11 cellular contexts compared by ENCODE assay signal in the genomic region with DNA sequence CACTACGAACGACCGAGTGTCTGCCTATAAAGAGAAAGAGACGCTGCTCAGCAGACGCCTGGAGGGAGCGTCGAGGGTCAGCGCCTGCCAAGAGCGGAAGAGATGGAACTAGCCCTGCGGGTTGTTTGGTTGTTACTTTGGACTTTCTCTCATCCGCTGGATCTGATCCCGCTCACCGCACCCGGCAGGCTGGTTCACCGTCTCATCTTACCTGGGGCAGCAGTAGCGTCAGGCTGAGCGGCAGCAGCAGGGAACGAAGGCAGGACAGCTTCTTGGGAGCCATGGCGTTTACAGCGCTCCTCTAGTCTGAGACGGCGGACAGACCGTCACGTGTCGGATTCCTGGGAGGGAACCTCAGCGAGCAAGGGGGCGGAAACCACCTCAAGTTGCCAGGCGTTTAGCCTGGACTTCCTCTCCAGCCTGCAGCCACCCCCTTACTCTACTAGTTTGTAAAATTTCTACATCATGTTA. TPM values are rescaled to one million over a fixed set of nuclear protein-coding genes. Genes with fewer than 3 reads are reported as not detected.
DNase-seq lines count a peak whose midpoint lies in the region; ATAC-seq, FAIRE-seq and TF ChIP-seq lines count a peak whose summit lies in the region.
"Had no signal": no experiment of that assay in that cellular context is flagged by ENCODE, and none has a peak within 500 bp of the region (broad histone marks: within the 10 kb centered on the region; RNA-seq: fewer than 3 reads in every experiment).

No MANE protein-coding gene starts in this region.

- peak overlapping the region; percentile 44 for H2AFZ ChIP-seq in endothelial cell of umbilical vein (ENCODE audit: low read depth, low read length)
- H2AFZ ChIP-seq: GM23248 had no signal

- H3K79me2 ChIP-seq in endothelial cell of umbilical vein (ENCODE audit: control insufficient read depth, insufficient read depth, low read length) = peaks cover 15% of the 10 kb centered on the region

- no peaks in the 10 kb centered on the region for H3K9me1 ChIP-seq in endothelial cell of umbilical vein (replicated peaks; ENCODE audit: control insufficient read depth, extremely low read depth, insufficient read depth, low read length)

- FAIRE-seq in endothelial cell of umbilical vein (lab: Jason Lieb, UNC) (no peak), D721Med (lab: Jason Lieb, UNC) (no peak)
- FAIRE-seq: GM18507 had no signal

- CTCF ChIA-PET in endothelial cell of umbilical vein (lab: Charles Lee) = interaction anchor here (1.8 kb wide), 1 partner anchor 13 kb away, joined by 5 read pairs; the partner anchor contains the start of genes ANKZF1 and ATG9A

- ATAC-seq in natural killer cell (no peak), HG02885 (IDR thresholded peaks at IDR 0.05; ENCODE audit: poor library complexity, unreplicated experiment) (no peak)
- no peak for ATAC-seq in natural killer cell treated with Interleukin-12 subunit alpha and Interleukin-12 subunit beta and Interleukin-15 and Interleukin-18, amount 100 ng/mL, for 72 hours

- H3K9me3 ChIP-seq in endothelial cell of umbilical vein (replicated peaks; ENCODE audit: control insufficient read depth, insufficient read depth, low read length) = no peaks in the 10 kb centered on the region

- H3K27ac ChIP-seq in endothelial cell of umbilical vein (ENCODE audit: insufficient read depth, low read depth, low read length) = no peak overlapping the region
- H3K27ac ChIP-seq: coronary artery, GM23248 had no signal

- H3K27ac Mint-ChIP-seq in natural killer cell = peak overlapping the region; percentile 46 to 98
- peak overlapping the region in 1 of 2 donors; percentile 78 for H3K27ac Mint-ChIP-seq in natural killer cell treated with Interleukin-12 subunit alpha and Interleukin-12 subunit beta and Interleukin-15 and Interleukin-18, amount 100 ng/mL, for 72 hours
- peak overlapping the region; percentile 85 for H3K27ac Mint-ChIP-seq in nephron progenitor cell

- TF ChIP-seq POLR2A in endothelial cell of umbilical vein (IDR thresholded peaks at IDR 0.05; ENCODE audit: low read depth, low read length) = no peak

- dilution Hi-C loops in endothelial cell of umbilical vein (cut with MboI; ENCODE audit: extremely low pct_ligation_motif_present, low sequenced_read_pairs) = no loop called here

- H3K36me3 Mint-ChIP-seq in natural killer cell (no peaks in the 10 kb centered on the region), nephron progenitor cell (ENCODE audit: low read depth) (peaks cover 4% of the 10 kb centered on the region)
- no peaks in the 10 kb centered on the region for H3K36me3 Mint-ChIP-seq in natural killer cell treated with Interleukin-12 subunit alpha and Interleukin-12 subunit beta and Interleukin-15 and Interleukin-18, amount 100 ng/mL, for 72 hours

- no peaks in the 10 kb centered on the region for H3K27me3 ChIP-seq in endothelial cell of umbilical vein (ENCODE audit: control insufficient read depth in 2 of 2, insufficient read depth in 2 of 2, low read length in 2 of 2)

- no TSS peak for BruUV-seq in endothelial cell of umbilical vein (replicated peaks; lab: Mats Ljungman, UMichigan)

- peaks cover 25 to 40% of the 10 kb centered on the region in 2 donors for H3K4me1 Mint-ChIP-seq in natural killer cell
- H3K4me1 Mint-ChIP-seq in natural killer cell treated with Interleukin-12 subunit alpha and Interleukin-12 subunit beta and Interleukin-15 and Interleukin-18, amount 100 ng/mL, for 72 hours (ENCODE audit: low read depth in 2 of 2) = peaks cover 32 to 33% of the 10 kb centered on the region in 2 donors
- peaks cover 41% of the 10 kb centered on the region for H3K4me1 Mint-ChIP-seq in nephron progenitor cell

- H3K9ac ChIP-seq in endothelial cell of umbilical vein (replicated peaks; ENCODE audit: extremely low read depth, insufficient read depth, low read length) = no peak overlapping the region
- H3K9ac ChIP-seq: GM23248 had no signal

- H3K36me3 ChIP-seq in endothelial cell of umbilical vein (ENCODE audit: control insufficient read depth in 2 of 2, extremely low read depth in 1 of 2, insufficient read depth in 2 of 2, low read length in 2 of 2) = peaks cover 2% of the 10 kb centered on the region in 2 experiments

- H3K4me3 ChIP-seq in endothelial cell of umbilical vein (replicated peaks in 1 of 3; ENCODE audit: insufficient read depth in 1 of 3, low read depth in 1 of 3, low read length in 3 of 3) = peak overlapping the region in 1 of 3 experiments; percentile 19
- H3K4me3 ChIP-seq: coronary artery, GM23248 had no signal

- intact Hi-C loops in natural killer cell (cut with micrococcal nuclease) = no loop called here
- intact Hi-C loops in endothelial cell of umbilical vein (cut with micrococcal nuclease) = no loop called here

- H3K9me3 Mint-ChIP-seq in natural killer cell = no peaks in the 10 kb centered on the region
- no peaks in the 10 kb centered on the region for H3K9me3 Mint-ChIP-seq in natural killer cell treated with Interleukin-12 subunit alpha and Interleukin-12 subunit beta and Interleukin-15 and Interleukin-18, amount 100 ng/mL, for 72 hours
- no peaks in the 10 kb centered on the region for H3K9me3 Mint-ChIP-seq in nephron progenitor cell

- no peak for DNase-seq in natural killer cell
- DNase-seq in natural killer cell treated with Interleukin-12 subunit alpha and Interleukin-12 subunit beta and Interleukin-15 and Interleukin-18, amount 100 ng/mL, for 72 hours (ENCODE audit: low spot score) = no peak
- DNase-seq in endothelial cell of umbilical vein (ENCODE audit: low read depth, low spot score) = peak; percentile 15
- peak; percentile 19 for DNase-seq in nephron progenitor cell
- DNase-seq in T1000 (lab: John Stamatoyannopoulos, UW) = no peak
- DNase-seq in stimulated activated CD4-positive, alpha-beta T cell treated with anti-CD3 and anti-CD28 coated beads, Interleukin-15, amount 100 ng/mL, for 24 hours = no peak
- no peak for DNase-seq in D721Med (ENCODE audit: insufficient read length, low spot score)
- DNase-seq: GM23248 had no signal

- peaks cover 11% of the 10 kb centered on the region for H3K4me1 ChIP-seq in endothelial cell of umbilical vein (ENCODE audit: control insufficient read depth, extremely low read depth, insufficient read depth, low read length)

- H3K27me3 Mint-ChIP-seq in natural killer cell (ENCODE audit: low read depth in 2 of 2) = no peaks in the 10 kb centered on the region
- H3K27me3 Mint-ChIP-seq in natural killer cell treated with Interleukin-12 subunit alpha and Interleukin-12 subunit beta and Interleukin-15 and Interleukin-18, amount 100 ng/mL, for 72 hours = no peaks in the 10 kb centered on the region
- H3K27me3 Mint-ChIP-seq in nephron progenitor cell (ENCODE audit: low read depth, poor library complexity) = peaks cover 7% of the 10 kb centered on the region

- H3K4me3 Mint-ChIP-seq in natural killer cell (peak overlapping the region; percentile 35), nephron progenitor cell (peak overlapping the region; percentile 54)
- H3K4me3 Mint-ChIP-seq in natural killer cell treated with Interleukin-12 subunit alpha and Interleukin-12 subunit beta and Interleukin-15 and Interleukin-18, amount 100 ng/mL, for 72 hours = no peak overlapping the region

- TF ChIP-seq CTCF in natural killer cell (IDR thresholded peaks at IDR 0.05) (no peak), endothelial cell of umbilical vein (IDR thresholded peaks at IDR 0.05; ENCODE audit: extremely low read depth in 1 of 2, insufficient read depth in 1 of 2, low read depth in 1 of 2, low read length in 2 of 2) (no peak), nephron progenitor cell (IDR thresholded peaks at IDR 0.05) (no peak), D721Med (IDR thresholded peaks at IDR 0.05; ENCODE audit: insufficient read depth, missing control alignments) (no peak)

- no peak overlapping the region for H3K4me2 ChIP-seq in endothelial cell of umbilical vein (ENCODE audit: insufficient read depth, low read length)

- no peaks in the 10 kb centered on the region for H4K20me1 ChIP-seq in endothelial cell of umbilical vein (replicated peaks; ENCODE audit: control insufficient read depth, extremely low read depth, insufficient read depth, low read length)

- POLR2A ChIA-PET in endothelial cell of umbilical vein (lab: Charles Lee) = no interaction called here

RNA-seq across cellular contexts. Expression of gene GLB1L, which starts 1.9 kb away (rescaled TPM):
- 1 to 10 TPM; 4.3 to 7.7 (median 4.5) TPM for total RNA-seq in natural killer cell
- 1 to 10 TPM; 3.5 to 3.6 TPM for total RNA-seq in natural killer cell treated with Interleukin-12 subunit alpha and Interleukin-12 subunit beta and Interleukin-15 and Interleukin-18, amount 100 ng/mL, for 72 hours
- 9.2 and 9.5 TPM in 2 replicates for total RNA-seq in endothelial cell of umbilical vein
- 11.9 and 13.6 TPM in 2 replicates for polyA plus RNA-seq in endothelial cell of umbilical vein
- 9.2 and 10.7 TPM in 2 replicates for polyA plus RNA-seq in endothelial cell of umbilical vein (2011; cell fraction: cytosol; rRNA removed)
- polyA plus RNA-seq in endothelial cell of umbilical vein (2011; cell fraction: nucleus; rRNA removed) = 15.2 and 18.4 TPM in 2 replicates
- 9.4 and 17.0 TPM in 2 replicates for polyA plus RNA-seq in endothelial cell of umbilical vein (2012)
- 17.0 and 21.3 TPM in 2 replicates for polyA minus RNA-seq in endothelial cell of umbilical vein
- polyA minus RNA-seq in endothelial cell of umbilical vein (2011; cell fraction: cytosol; rRNA and poly(A)+ RNA removed) = 3.9 TPM
- polyA minus RNA-seq in endothelial cell of umbilical vein (2011; cell fraction: nucleus; rRNA and poly(A)+ RNA removed) = 6.2 and 7.7 TPM in 2 replicates

RNA-seq across cellular contexts. Expression of gene STK16, which starts 2.0 kb away (rescaled TPM):
- total RNA-seq in natural killer cell = 10 to 100 TPM; 28.7 to 32.5 (median 32.4) TPM
- 10 to 100 TPM; 26.8 to 27.8 TPM for total RNA-seq in natural killer cell treated with Interleukin-12 subunit alpha and Interleukin-12 subunit beta and Interleukin-15 and Interleukin-18, amount 100 ng/mL, for 72 hours
- 18.8 and 21.1 TPM in 2 replicates for total RNA-seq in endothelial cell of umbilical vein
- 61.3 and 63.2 TPM in 2 replicates for polyA plus RNA-seq in endothelial cell of umbilical vein
- 40.9 and 45.9 TPM in 2 replicates for polyA plus RNA-seq in endothelial cell of umbilical vein (2011; cell fraction: cytosol; rRNA removed)
- 40.4 and 43.8 TPM in 2 replicates for polyA plus RNA-seq in endothelial cell of umbilical vein (2011; cell fraction: nucleus; rRNA removed)
- 21.1 and 32.4 TPM in 2 replicates for polyA plus RNA-seq in endothelial cell of umbilical vein (2012)
- polyA minus RNA-seq in endothelial cell of umbilical vein = 37.4 and 43.2 TPM in 2 replicates
- 13.6 TPM for polyA minus RNA-seq in endothelial cell of umbilical vein (2011; cell fraction: cytosol; rRNA and poly(A)+ RNA removed)
- 27.8 and 28.3 TPM in 2 replicates for polyA minus RNA-seq in endothelial cell of umbilical vein (2011; cell fraction: nucleus; rRNA and poly(A)+ RNA removed)

RNA-seq across cellular contexts. Expression of gene TUBA4B, which starts 9.7 kb away (rescaled TPM):
- not detected for total RNA-seq in natural killer cell
- not detected for total RNA-seq in natural killer cell treated with Interleukin-12 subunit alpha and Interleukin-12 subunit beta and Interleukin-15 and Interleukin-18, amount 100 ng/mL, for 72 hours
- not detected in 2 replicates for total RNA-seq in endothelial cell of umbilical vein
- polyA plus RNA-seq in endothelial cell of umbilical vein = not detected in 2 replicates
- not detected in 2 replicates for polyA plus RNA-seq in endothelial cell of umbilical vein (2011; cell fraction: cytosol; rRNA removed)
- not detected in 2 replicates for polyA plus RNA-seq in endothelial cell of umbilical vein (2011; cell fraction: nucleus; rRNA removed)
- polyA plus RNA-seq in endothelial cell of umbilical vein (2012) = not detected in 2 replicates
- not detected in 2 replicates for polyA minus RNA-seq in endothelial cell of umbilical vein
- polyA minus RNA-seq in endothelial cell of umbilical vein (2011; cell fraction: cytosol; rRNA and poly(A)+ RNA removed) = not detected
- not detected in 2 replicates for polyA minus RNA-seq in endothelial cell of umbilical vein (2011; cell fraction: nucleus; rRNA and poly(A)+ RNA removed)
- total RNA-seq: GM23248 had no signal
- polyA plus RNA-seq: GM23248 had no signal

RNA-seq across cellular contexts. Expression of gene TUBA4A, which starts 10.4 kb away (rescaled TPM):
- total RNA-seq in natural killer cell (100 to 1,000 TPM; 145 to 188 (median 146) TPM), endothelial cell of umbilical vein (10.7 and 16.5 TPM in 2 replicates)
- 100 to 1,000 TPM; 159 to 161 TPM for total RNA-seq in natural killer cell treated with Interleukin-12 subunit alpha and Interleukin-12 subunit beta and Interleukin-15 and Interleukin-18, amount 100 ng/mL, for 72 hours
- 24.8 and 29.4 TPM in 2 replicates for polyA plus RNA-seq in endothelial cell of umbilical vein
- 15.2 and 17.9 TPM in 2 replicates for polyA plus RNA-seq in endothelial cell of umbilical vein (2011; cell fraction: cytosol; rRNA removed)
- polyA plus RNA-seq in endothelial cell of umbilical vein (2011; cell fraction: nucleus; rRNA removed) = 20.2 and 22.9 TPM in 2 replicates
- 6.8 and 13.8 TPM in 2 replicates for polyA plus RNA-seq in endothelial cell of umbilical vein (2012)
- polyA minus RNA-seq in endothelial cell of umbilical vein = 10.0 and 10.5 TPM in 2 replicates
- polyA minus RNA-seq in endothelial cell of umbilical vein (2011; cell fraction: cytosol; rRNA and poly(A)+ RNA removed) = 31.2 TPM
- 1.6 and 3.9 TPM in 2 replicates for polyA minus RNA-seq in endothelial cell of umbilical vein (2011; cell fraction: nucleus; rRNA and poly(A)+ RNA removed)

RNA-seq across cellular contexts. Expression of gene ANKZF1, which starts 13.7 kb away (rescaled TPM):
- total RNA-seq in natural killer cell (100 to 1,000 TPM; 100 to 148 (median 117) TPM), endothelial cell of umbilical vein (34.0 and 36.2 TPM in 2 replicates)
- 10 to 100 TPM; 82.5 to 87.6 TPM for total RNA-seq in natural killer cell treated with Interleukin-12 subunit alpha and Interleukin-12 subunit beta and Interleukin-15 and Interleukin-18, amount 100 ng/mL, for 72 hours
- 23.4 and 26.5 TPM in 2 replicates for polyA plus RNA-seq in endothelial cell of umbilical vein
- 9.5 and 11.3 TPM in 2 replicates for polyA plus RNA-seq in endothelial cell of umbilical vein (2011; cell fraction: cytosol; rRNA removed)
- polyA plus RNA-seq in endothelial cell of umbilical vein (2011; cell fraction: nucleus; rRNA removed) = 247 and 254 TPM in 2 replicates
- 17.9 and 20.6 TPM in 2 replicates for polyA plus RNA-seq in endothelial cell of umbilical vein (2012)
- 24.7 and 30.2 TPM in 2 replicates for polyA minus RNA-seq in endothelial cell of umbilical vein
- polyA minus RNA-seq in endothelial cell of umbilical vein (2011; cell fraction: cytosol; rRNA and poly(A)+ RNA removed) = 13.5 TPM
- 51.8 and 63.3 TPM in 2 replicates for polyA minus RNA-seq in endothelial cell of umbilical vein (2011; cell fraction: nucleus; rRNA and poly(A)+ RNA removed)

Comparison
In these comparisons a context has a peak if more than half of its experiments do, and no peak if none do; other contexts are left out.
1. DNase-seq: peak in endothelial cell of umbilical vein (single experiment) and nephron progenitor cell (single experiment); none in natural killer cell (single experiment), natural killer cell treated with Interleukin-12 subunit alpha and Interleukin-12 subunit beta and Interleukin-15 and Interleukin-18, amount 100 ng/mL, for 72 hours (single experiment), T1000 (single experiment), stimulated activated CD4-positive, alpha-beta T cell treated with anti-CD3 and anti-CD28 coated beads, Interleukin-15, amount 100 ng/mL, for 24 hours (single experiment) and D721Med (single experiment).